In the genomic region with DNA sequence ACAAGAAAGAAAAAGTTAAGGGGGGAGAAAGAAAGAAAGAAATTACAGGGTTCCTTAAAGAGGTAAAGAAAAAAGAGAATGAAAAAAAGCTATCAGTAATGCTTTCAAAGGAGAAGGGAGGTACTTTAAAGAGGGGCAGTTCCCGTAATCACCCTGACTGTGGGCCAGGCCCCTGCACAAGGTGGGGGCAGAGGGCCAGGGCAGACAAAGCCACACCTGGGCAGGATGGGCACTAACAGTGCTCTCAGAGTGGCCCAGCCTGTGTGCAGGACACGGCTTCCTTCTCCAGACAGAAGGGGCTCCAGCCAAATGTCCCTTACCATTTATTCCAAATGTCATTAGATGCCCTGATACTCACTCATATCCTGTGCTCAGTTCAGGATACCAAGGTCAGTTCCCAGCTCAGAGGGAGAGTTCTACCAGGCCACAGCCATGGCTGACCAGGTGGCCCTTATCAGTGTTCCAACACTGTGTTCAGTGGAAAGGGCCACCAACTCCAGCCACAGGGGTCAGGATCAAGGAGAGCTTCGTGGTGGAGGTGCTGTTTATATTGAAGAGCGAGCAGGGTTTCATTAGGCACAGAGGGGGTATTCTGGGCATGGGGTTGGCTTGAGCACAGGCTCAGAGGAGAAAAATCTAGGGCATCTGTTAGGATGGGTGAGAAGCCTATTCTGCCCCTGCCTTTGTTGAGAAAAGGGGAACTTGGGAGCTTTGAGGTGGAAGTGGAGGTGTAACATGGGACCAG, we compare ENCODE assay signal across 1 cellular context.
A peak's percentile ranks its signal among the peaks of the same experiment; 100 is the strongest.
TF ChIP-seq lines count a peak whose summit lies in the region.

No MANE protein-coding gene starts in this region.

TF ChIP-seq in K562, 482 proteins besides CTCF, POLR2A, EP300 and RAD21:
- peak; percentile 57 for TF ChIP-seq ZFP36 (IDR thresholded peaks at IDR 0.05; ENCODE audit: low read depth, low read length, partially characterized antibody)
- TF ChIP-seq, protein P1, sequence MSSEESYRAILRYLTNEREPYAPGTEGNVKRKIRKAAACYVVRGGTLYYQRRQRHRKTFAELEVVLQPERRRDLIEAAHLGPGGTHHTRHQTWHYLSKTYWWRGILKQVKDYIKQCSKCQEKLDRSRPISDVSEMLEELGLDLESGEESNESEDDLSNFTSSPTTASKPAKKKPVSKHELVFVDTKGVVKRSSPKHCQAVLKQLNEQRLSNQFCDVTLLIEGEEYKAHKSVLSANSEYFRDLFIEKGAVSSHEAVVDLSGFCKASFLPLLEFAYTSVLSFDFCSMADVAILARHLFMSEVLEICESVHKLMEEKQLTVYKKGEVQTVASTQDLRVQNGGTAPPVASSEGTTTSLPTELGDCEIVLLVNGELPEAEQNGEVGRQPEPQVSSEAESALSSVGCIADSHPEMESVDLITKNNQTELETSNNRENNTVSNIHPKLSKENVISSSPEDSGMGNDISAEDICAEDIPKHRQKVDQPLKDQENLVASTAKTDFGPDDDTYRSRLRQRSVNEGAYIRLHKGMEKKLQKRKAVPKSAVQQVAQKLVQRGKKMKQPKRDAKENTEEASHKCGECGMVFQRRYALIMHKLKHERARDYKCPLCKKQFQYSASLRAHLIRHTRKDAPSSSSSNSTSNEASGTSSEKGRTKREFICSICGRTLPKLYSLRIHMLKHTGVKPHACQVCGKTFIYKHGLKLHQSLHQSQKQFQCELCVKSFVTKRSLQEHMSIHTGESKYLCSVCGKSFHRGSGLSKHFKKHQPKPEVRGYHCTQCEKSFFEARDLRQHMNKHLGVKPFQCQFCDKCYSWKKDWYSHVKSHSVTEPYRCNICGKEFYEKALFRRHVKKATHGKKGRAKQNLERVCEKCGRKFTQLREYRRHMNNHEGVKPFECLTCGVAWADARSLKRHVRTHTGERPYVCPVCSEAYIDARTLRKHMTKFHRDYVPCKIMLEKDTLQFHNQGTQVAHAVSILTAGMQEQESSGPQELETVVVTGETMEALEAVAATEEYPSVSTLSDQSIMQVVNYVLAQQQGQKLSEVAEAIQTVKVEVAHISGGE (CRISPR knock-in tag; IDR thresholded peaks at IDR 0.05): no peak
